Comparison of ENCODE assay signal across 28 cellular contexts in the genomic region with DNA sequence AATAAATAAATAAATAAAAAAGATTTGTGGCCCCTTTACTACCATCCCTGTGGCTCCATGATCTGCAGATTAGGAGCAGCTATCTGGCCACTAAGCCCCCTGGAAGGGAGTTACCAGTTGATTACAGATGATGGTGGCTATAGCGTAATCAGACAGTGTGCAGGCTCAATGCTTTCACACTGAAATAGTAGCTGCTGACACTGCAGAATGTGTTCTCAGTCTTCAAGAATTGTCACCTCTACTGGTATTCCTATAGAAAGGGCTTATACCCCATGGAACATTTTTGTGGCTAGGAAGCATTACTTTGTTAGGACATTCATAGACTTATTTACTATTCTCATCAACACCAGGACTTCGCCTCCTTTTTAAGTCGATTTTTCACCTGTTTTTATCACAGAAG.
"Had no signal": no experiment of that assay in that cellular context is flagged by ENCODE, and none has a peak within 500 bp of the region (broad histone marks: within the 10 kb centered on the region; RNA-seq: fewer than 3 reads in every experiment).

No MANE protein-coding gene starts in this region.

- H3K27ac ChIP-seq: ascending aorta, breast epithelium, coronary artery, esophagus muscularis mucosa, foreskin keratinocyte, gastrocnemius medialis, heart left ventricle, WERI-Rb-1 had no signal

- H3K4me3 ChIP-seq: ascending aorta, breast epithelium, coronary artery, dorsolateral prefrontal cortex, esophagus muscularis mucosa, gastrocnemius medialis, heart left ventricle had no signal

- H3K9me3 ChIP-seq: ascending aorta, breast epithelium, esophagus muscularis mucosa, gastrocnemius medialis, heart left ventricle had no signal

- H3K36me3 ChIP-seq: breast epithelium had no signal

- H3K27me3 ChIP-seq: ascending aorta, breast epithelium, dorsolateral prefrontal cortex, esophagus muscularis mucosa, foreskin keratinocyte, gastrocnemius medialis, heart left ventricle had no signal

- ATAC-seq: activated CD4-positive, CD25-positive, alpha-beta regulatory T cell treated with anti-CD3 and anti-CD28 coated beads, Interleukin-2, amount 50 U/mL, for 24 hours; activated CD8-positive, alpha-beta T cell treated with anti-CD3 and anti-CD28 coated beads for 36 hours; activated naive CD4-positive, alpha-beta T cell treated with anti-CD3 and anti-CD28 coated beads, Interleukin-2, amount 50 U/mL, for 72 hours; activated T-cell treated with anti-CD3 and anti-CD28 coated beads, Interleukin-2, amount 50 U/mL, for 4 hours; activated T-helper 17 cell treated with anti-CD3 and anti-CD28 coated beads, Interleukin-2, amount 50 U/mL, for 72 hours; foreskin keratinocyte; gastrocnemius medialis; heart left ventricle; T-cell had no signal

- DNase-seq: activated B cell treated with CpG ODN at 0.5 μM for 24 hours; activated CD4-positive, alpha-beta T cell treated with anti-CD3 and anti-CD28 coated beads for 48 hours; activated CD4-positive, alpha-beta T cell treated with anti-CD3 and anti-CD28 coated beads, Interleukin-2, amount 50 U/mL, for 1 hour; activated CD4-positive, alpha-beta T cell treated with anti-CD3 and anti-CD28 coated beads, Interleukin-2, amount 50 U/mL, for 48 hours; activated CD8-positive, alpha-beta memory T cell treated with anti-CD3 and anti-CD28 coated beads for 24 hours; activated CD8-positive, alpha-beta T cell treated with anti-CD3 and anti-CD28 coated beads for 36 hours; activated effector memory CD4-positive, alpha-beta T cell treated with Interleukin-2 at 50 U/mL for 16 hours; activated gamma-delta T cell treated with Interleukin-2 at 50 U/mL for 16 hours; activated naive CD4-positive, alpha-beta T cell treated with anti-CD3 and anti-CD28 coated beads for 36 hours; activated naive CD8-positive, alpha-beta T cell treated with anti-CD3 and anti-CD28 coated beads, Interleukin-2, amount 10 ng/mL, durations not matched to agents 7 days and 5 days; activated T-cell treated with anti-CD3 and anti-CD28 coated beads, Interleukin-2, amount 50 U/mL, for 4 hours; dorsolateral prefrontal cortex; effector memory CD4-positive, alpha-beta T cell; endodermal cell; foreskin keratinocyte; gastrocnemius medialis; glutamatergic neuron; heart left ventricle; T-cell; T1000; WERI-Rb-1 had no signal

- H3K4me1 ChIP-seq: ascending aorta, breast epithelium, esophagus muscularis mucosa, gastrocnemius medialis, heart left ventricle had no signal
